Comparison of ENCODE assay signal across 32 cellular contexts in genomic region chr7:91342402-91342801, GRCh38.
"Had no signal": no experiment of that assay in that cellular context is flagged by ENCODE, and none has a peak within 500 bp of the region (broad histone marks: within the 10 kb centered on the region; RNA-seq: fewer than 3 reads in every experiment).

No MANE protein-coding gene starts in this region.

- H3K4me1 ChIP-seq: breast epithelium, colonic mucosa, sigmoid colon had no signal

- H3K27me3 Mint-ChIP-seq: activated B cell treated with CpG ODN at 0.5 μM for 24 hours; activated naive CD8-positive, alpha-beta T cell; central memory CD8-positive, alpha-beta T cell; effector memory CD8-positive, alpha-beta T cell; stimulated activated naive B cell treated with anti-CD40 and anti-IgM and Interleukin-4, amounts not matched to agents 10 μg/mL and 1 μg/mL and 100 μg/mL, for 72 hours had no signal

- H3K36me3 ChIP-seq: adrenal gland, ascending aorta, breast epithelium, colonic mucosa, esophagus muscularis mucosa, gastrocnemius medialis, lower lobe of right lung, neutrophil, pancreas, sigmoid colon had no signal

- H3K27ac Mint-ChIP-seq: activated B cell treated with CpG ODN at 0.5 μM for 24 hours; activated naive CD8-positive, alpha-beta T cell; activated T-helper 2 cell treated with anti-CD3 and anti-CD28 coated beads, Interferon-gamma antibody, Interleukin-2, Interleukin-4, amounts not matched to agents 10 μg/mL and 5 μg/mL and 100 μg/mL, durations not matched to agents 14 hours and 24 hours and 36 hours; effector memory CD8-positive, alpha-beta T cell; naive thymus-derived CD8-positive, alpha-beta T cell; stimulated activated naive B cell treated with anti-CD40 and anti-IgM and Interleukin-4, amounts not matched to agents 10 μg/mL and 1 μg/mL and 100 μg/mL, for 72 hours; T-helper 1 cell treated with Interleukin-12 subunit alpha and Interleukin-12 subunit beta and Interleukin-4 antibody, amounts not matched to agents 30 μg/mL and 1 μg/mL, for 36 hours had no signal

- DNase-seq: activated B cell treated with CpG ODN at 0.5 μM for 24 hours; activated CD4-positive, alpha-beta T cell treated with anti-CD3 and anti-CD28 coated beads for 4 hours; activated CD4-positive, alpha-beta T cell treated with anti-CD3 and anti-CD28 coated beads, Interleukin-2, amount 50 U/mL, for 48 hours; activated CD8-positive, alpha-beta memory T cell treated with anti-CD3 and anti-CD28 coated beads, Interleukin-2, amount 50 U/mL, for 48 hours; activated naive CD4-positive, alpha-beta T cell; activated T-cell treated with anti-CD3 and anti-CD28 coated beads, Interleukin-2, amount 50 U/mL, for 4 hours; adrenal gland; colonic mucosa; dorsolateral prefrontal cortex; effector memory CD8-positive, alpha-beta T cell; gastrocnemius medialis; head of caudate nucleus; islet precursor cell; left colon; lower lobe of right lung; naive thymus-derived CD8-positive, alpha-beta T cell; pancreas; sigmoid colon; stimulated activated CD4-positive, alpha-beta T cell treated with anti-CD3 and anti-CD28 coated beads, Interleukin-2, amount 100 ng/mL, for 48 hours; stimulated activated CD8-positive, alpha-beta memory T cell treated with anti-CD3 and anti-CD28 coated beads, Interleukin-4, amount 100 ng/mL, for 48 hours; stimulated activated naive B cell treated with anti-CD40 and anti-IgM and Interleukin-4, amounts not matched to agents 10 μg/mL and 1 μg/mL and 100 μg/mL, for 72 hours; T1000; trophoblast cell had no signal

- H3K27ac ChIP-seq: ascending aorta, breast epithelium, colonic mucosa, dorsolateral prefrontal cortex, esophagus muscularis mucosa, gastrocnemius medialis, lower lobe of right lung, neutrophil, pancreas, sigmoid colon had no signal

- H3K9me3 Mint-ChIP-seq: activated B cell treated with CpG ODN at 0.5 μM for 24 hours; activated T-cell treated with anti-CD3 and anti-CD28 coated beads, Interleukin-2, amount 50 U/mL, for 4 hours; activated T-helper 2 cell treated with anti-CD3 and anti-CD28 coated beads, Interferon-gamma antibody, Interleukin-2, Interleukin-4, amounts not matched to agents 10 μg/mL and 5 μg/mL and 100 μg/mL, durations not matched to agents 14 hours and 24 hours and 36 hours; stimulated activated naive B cell treated with anti-CD40 and anti-IgM and Interleukin-4, amounts not matched to agents 10 μg/mL and 1 μg/mL and 100 μg/mL, for 72 hours; T-helper 1 cell treated with Interleukin-12 subunit alpha and Interleukin-12 subunit beta and Interleukin-4 antibody, amounts not matched to agents 30 μg/mL and 1 μg/mL, for 36 hours had no signal

- H3K4me3 Mint-ChIP-seq: activated B cell treated with CpG ODN at 0.5 μM for 24 hours; activated naive CD8-positive, alpha-beta T cell; activated T-cell treated with anti-CD3 and anti-CD28 coated beads, Interleukin-2, amount 50 U/mL, for 4 hours; central memory CD8-positive, alpha-beta T cell; effector memory CD8-positive, alpha-beta T cell; naive thymus-derived CD8-positive, alpha-beta T cell; stimulated activated naive B cell treated with anti-CD40 and anti-IgM and Interleukin-4, amounts not matched to agents 10 μg/mL and 1 μg/mL and 100 μg/mL, for 72 hours; T-helper 1 cell treated with Interleukin-12 subunit alpha and Interleukin-12 subunit beta and Interleukin-4 antibody, amounts not matched to agents 30 μg/mL and 1 μg/mL, for 36 hours had no signal

- H3K9me3 ChIP-seq: adrenal gland, ascending aorta, breast epithelium, colonic mucosa, esophagus muscularis mucosa, gastrocnemius medialis, lower lobe of right lung, neutrophil, pancreas, sigmoid colon had no signal

- H3K27me3 ChIP-seq: adrenal gland, ascending aorta, breast epithelium, colonic mucosa, dorsolateral prefrontal cortex, esophagus muscularis mucosa, gastrocnemius medialis, neutrophil, pancreas, sigmoid colon had no signal

- H3K4me2 ChIP-seq: smooth muscle cell had no signal

- ATAC-seq: activated T-cell treated with anti-CD3 and anti-CD28 coated beads, Interleukin-2, amount 50 U/mL, for 4 hours; effector memory CD8-positive, alpha-beta T cell; gastrocnemius medialis; left colon; lower lobe of right lung; naive thymus-derived CD8-positive, alpha-beta T cell; stimulated activated naive B cell treated with anti-CD40 and anti-IgM and Interleukin-4, amounts not matched to agents 10 μg/mL and 1 μg/mL and 100 μg/mL, for 72 hours had no signal

- FAIRE-seq: pancreas had no signal

- H3K4me1 Mint-ChIP-seq: central memory CD8-positive, alpha-beta T cell; naive thymus-derived CD8-positive, alpha-beta T cell had no signal

- H3K36me3 Mint-ChIP-seq: activated naive CD8-positive, alpha-beta T cell; naive thymus-derived CD8-positive, alpha-beta T cell; stimulated activated naive B cell treated with anti-CD40 and anti-IgM and Interleukin-4, amounts not matched to agents 10 μg/mL and 1 μg/mL and 100 μg/mL, for 72 hours had no signal

- H3K4me3 ChIP-seq: adrenal gland, ascending aorta, breast epithelium, colonic mucosa, dorsolateral prefrontal cortex, esophagus muscularis mucosa, gastrocnemius medialis, lower lobe of right lung, pancreas, sigmoid colon, smooth muscle cell had no signal
